In the genomic region with DNA sequence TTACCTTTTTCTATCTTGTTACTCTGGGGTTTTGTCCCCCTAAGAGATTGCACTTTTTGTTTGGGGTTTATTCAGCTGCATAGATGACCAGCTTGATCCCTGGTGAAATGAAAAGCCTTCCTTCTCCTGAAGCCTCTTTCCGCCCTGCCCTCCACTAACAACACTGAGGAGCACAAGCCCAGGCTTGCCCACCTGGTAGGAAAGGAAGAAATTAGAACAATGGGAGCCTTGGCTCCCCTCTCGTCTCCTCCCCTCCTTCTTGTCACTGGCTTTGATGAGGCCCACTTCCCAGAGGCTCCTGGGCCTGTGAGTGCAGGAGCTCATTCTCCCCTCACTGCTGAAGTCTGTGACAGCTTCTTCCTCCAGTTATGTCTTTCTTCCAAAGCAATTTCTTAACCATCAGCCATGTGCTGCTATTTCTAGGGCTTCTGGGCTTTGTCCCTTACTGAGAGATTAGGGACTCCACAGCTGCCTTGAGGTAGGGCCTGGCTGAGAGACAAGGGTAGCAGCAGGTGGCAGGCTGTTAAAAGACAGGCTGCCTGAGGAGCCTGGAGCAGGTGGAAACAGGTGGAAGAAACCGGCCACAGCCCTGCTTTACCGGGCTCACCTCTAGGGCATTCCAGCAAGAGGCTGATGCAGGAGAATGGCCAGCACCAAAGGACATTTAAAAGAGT, we compare ENCODE assay signal across 1 cellular context.
A peak's percentile ranks its signal among the peaks of the same experiment; 100 is the strongest.
TF ChIP-seq lines count a peak whose summit lies in the region.

No MANE protein-coding gene starts in this region.

TF ChIP-seq in H1, 55 proteins besides CTCF, POLR2A, EP300 and RAD21 (continued from another document):
- TF ChIP-seq TAF1 (IDR thresholded peaks at IDR 0.05; ENCODE audit: low read depth, low read length): 0 out of 2 replicates have a peak, but pooled peaks have one; percentile 51
- TF ChIP-seq SP4 (IDR thresholded peaks at IDR 0.05; ENCODE audit: low read length): peak; percentile 83; the same call in 1 of the 2 replicates
- TF ChIP-seq, protein P1, sequence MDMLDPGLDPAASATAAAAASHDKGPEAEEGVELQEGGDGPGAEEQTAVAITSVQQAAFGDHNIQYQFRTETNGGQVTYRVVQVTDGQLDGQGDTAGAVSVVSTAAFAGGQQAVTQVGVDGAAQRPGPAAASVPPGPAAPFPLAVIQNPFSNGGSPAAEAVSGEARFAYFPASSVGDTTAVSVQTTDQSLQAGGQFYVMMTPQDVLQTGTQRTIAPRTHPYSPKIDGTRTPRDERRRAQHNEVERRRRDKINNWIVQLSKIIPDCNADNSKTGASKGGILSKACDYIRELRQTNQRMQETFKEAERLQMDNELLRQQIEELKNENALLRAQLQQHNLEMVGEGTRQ (IDR thresholded peaks at IDR 0.05; ENCODE audit: low read length): 0 out of 2 replicates have a peak, but pooled peaks have one; percentile 3
- TF ChIP-seq SIN3A (conservative IDR thresholded peaks at IDR 0.05 in 1 of 2, IDR thresholded peaks at IDR 0.05 in 1 of 2; ENCODE audit: low read depth in 1 of 2, low read length in 2 of 2): no peak; a peak in 1 of 4 replicates
- no peak for TF ChIP-seq ZNF274 (IDR thresholded peaks at IDR 0.05; ENCODE audit: borderline replicate concordance, extremely low read depth, low read length)
